In genomic region chr10:93678805-93679587, GRCh38 we compare ENCODE assay signal across 24 cellular contexts.
"Had no signal": no experiment of that assay in that cellular context is flagged by ENCODE, and none has a peak within 500 bp of the region (broad histone marks: within the 10 kb centered on the region; RNA-seq: fewer than 3 reads in every experiment).

No MANE protein-coding gene starts in this region.

- H3K27me3 ChIP-seq: SJCRH30 had no signal

- H3K4me3 ChIP-seq: K562, SJCRH30 had no signal

- ATAC-seq: K562 had no signal

- H3K9ac ChIP-seq: KMS-11 had no signal

- H3K9me3 Mint-ChIP-seq: IgD-negative memory B cell had no signal

- FAIRE-seq: HTR-8/SVneo, K562, RCC 7860 had no signal

- H3K4me3 Mint-ChIP-seq: IgD-negative memory B cell had no signal

- H3K27ac Mint-ChIP-seq: IgD-negative memory B cell had no signal

- H3K4me1 Mint-ChIP-seq: IgD-negative memory B cell had no signal

- H3K27me3 Mint-ChIP-seq: IgD-negative memory B cell had no signal

- H3K4me1 ChIP-seq: SJCRH30 had no signal

- H3K4me2 ChIP-seq: KMS-11 had no signal

- H3K27ac ChIP-seq: HL-60, KMS-11, SJCRH30 had no signal

- H3K9me3 ChIP-seq: SJCRH30 had no signal

- DNase-seq: Kasumi-1, MM.1S, NCI-H1092 treated with DMSO at 0.1 percent for 48 hours, NCI-H1436, NCI-H187, NCI-H2029, NCI-H2081 treated with DMSO at 0.1 percent for 48 hours, NCI-H2171, NCI-H226, NCI-H446, NCI-H510A, NCI-H524 treated with DMSO at 0.1 percent for 48 hours, NCI-H69, NCI-H774, RPMI8226, SHP77 treated with DMSO at 0.1 percent for 48 hours, SJCRH30, SW 1271 had no signal
